Comparison of ENCODE assay signal across 13 cellular contexts in the genomic region with DNA sequence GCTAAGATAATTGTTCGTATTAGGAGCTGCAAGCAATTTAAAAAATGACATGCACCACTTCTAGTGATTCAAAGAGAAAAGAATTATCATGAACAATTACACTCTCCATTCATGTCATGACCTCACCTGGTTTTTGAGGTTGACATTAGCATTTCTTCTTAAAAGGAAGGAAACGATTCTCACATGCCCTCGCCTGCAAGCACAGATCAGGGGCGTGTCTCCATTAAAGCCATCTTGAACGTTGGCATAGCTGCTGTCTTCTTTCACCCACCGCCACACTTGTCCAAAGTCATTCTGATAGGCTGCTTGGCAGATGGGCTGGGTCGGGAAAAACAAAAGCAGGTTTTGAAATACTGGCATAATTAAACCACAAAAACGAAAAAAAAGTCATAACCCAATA. TPM values are rescaled to one million over a fixed set of nuclear protein-coding genes. Genes with fewer than 3 reads are reported as not detected.
DNase-seq lines count a peak whose midpoint lies in the region; ATAC-seq and TF ChIP-seq lines count a peak whose summit lies in the region.
"Had no signal": no experiment of that assay in that cellular context is flagged by ENCODE, and none has a peak within 500 bp of the region (broad histone marks: within the 10 kb centered on the region; RNA-seq: fewer than 3 reads in every experiment).

No MANE protein-coding gene starts in this region.

- no peaks in the 10 kb centered on the region for H3K27me3 Mint-ChIP-seq in CD8-positive, alpha-beta memory T cell

- H2AFZ ChIP-seq in neural cell (ENCODE audit: low read depth, low read length), result no peak overlapping the region

- intact Hi-C loops in tibial artery (cut with DNase I; ENCODE audit: low total_unique reads) (loop anchor here (2.0 to 10.0 kb wide), 2 partner anchors 45 to 153 kb away; no protein-coding TSS in a partner anchor), ascending aorta (cut with DNase I) (no loop called here)

- H3K4me1 Mint-ChIP-seq in CD8-positive, alpha-beta memory T cell, result peaks cover 48 to 69% (median 67%) of the 10 kb centered on the region in 3 donors

- ATAC-seq in HG02678 (IDR thresholded peaks at IDR 0.05; ENCODE audit: unreplicated experiment), result no peak

- H3K4me2 ChIP-seq in neural cell (ENCODE audit: low read length), result peak overlapping the region; percentile 32

- H3K9me2 ChIP-seq in neural cell (ENCODE audit: insufficient read depth, low read length), result no peaks in the 10 kb centered on the region

- no peak for TF ChIP-seq EP300 in neural cell (conservative IDR thresholded peaks at IDR 0.05; ENCODE audit: poor library complexity, severe bottlenecking)

- peaks cover 47% of the 10 kb centered on the region for H3K4me1 ChIP-seq in CD8-positive, alpha-beta memory T cell (ENCODE audit: insufficient read depth, low read length)
- H3K4me1 ChIP-seq in tibial artery, result no peaks in the 10 kb centered on the region
- peaks cover 0 to 3% of the 10 kb centered on the region in 2 donors for H3K4me1 ChIP-seq in ascending aorta

- no peaks in the 10 kb centered on the region for H3K36me3 Mint-ChIP-seq in CD8-positive, alpha-beta memory T cell

- H3K4me3 Mint-ChIP-seq in CD8-positive, alpha-beta memory T cell, result peak overlapping the region in 6 of 7 donors; percentile 13 to 67 (median 54)

- no peaks in the 10 kb centered on the region for H3F3A ChIP-seq in neural cell (ENCODE audit: insufficient read depth, low read length, poor library complexity, severe bottlenecking)

- H3K9ac ChIP-seq in neural cell (ENCODE audit: low read length), result no peak overlapping the region

- POLR2A ChIA-PET in CD8-positive, alpha-beta memory T cell (lab: Charles Lee), result interaction anchor here (0.8 to 2.1 kb wide), 4 partner anchors 49 to 160 kb away, joined by 3 to 10 read pairs (median 4); a partner anchor contains a TSS

- H3K79me2 ChIP-seq in neural cell (replicated peaks; ENCODE audit: insufficient read depth, low read length), result no peaks in the 10 kb centered on the region

- H3K27ac ChIP-seq in CD8-positive, alpha-beta memory T cell (ENCODE audit: low read depth, low read length), result no peak overlapping the region
- H3K27ac ChIP-seq in neural cell (ENCODE audit: low read length), result no peak overlapping the region
- no peak overlapping the region for H3K27ac ChIP-seq in tibial artery
- H3K27ac ChIP-seq in ascending aorta, result no peak overlapping the region
- H3K27ac ChIP-seq: esophagus squamous epithelium had no signal

- H3K4me3 ChIP-seq in CD8-positive, alpha-beta memory T cell (ENCODE audit: low read length), result no peak overlapping the region
- H3K4me3 ChIP-seq in neural cell (ENCODE audit: low read length), result no peak overlapping the region
- H3K4me3 ChIP-seq in tibial artery, result no peak overlapping the region
- no peak overlapping the region for H3K4me3 ChIP-seq in ascending aorta
- H3K4me3 ChIP-seq: esophagus squamous epithelium had no signal

- H3K9me3 ChIP-seq in CD8-positive, alpha-beta memory T cell (ENCODE audit: low read length), result no peaks in the 10 kb centered on the region
- H3K9me3 ChIP-seq in neural cell (ENCODE audit: low read length) (no peaks in the 10 kb centered on the region), tibial artery (no peaks in the 10 kb centered on the region), ascending aorta (no peaks in the 10 kb centered on the region)
- H3K9me3 ChIP-seq: esophagus squamous epithelium had no signal

- peak; percentile 14 to 74 (median 28) for DNase-seq in CD8-positive, alpha-beta memory T cell
- peak; percentile 26 to 45 for DNase-seq in activated CD4-positive, alpha-beta T cell treated with anti-CD3 and anti-CD28 coated beads for 4 hours
- DNase-seq in activated naive CD4-positive, alpha-beta T cell treated with Interleukin-2 at 50 U/mL for 16 hours, result peak; percentile 47
- DNase-seq in tibial artery (no peak), NCI-H1930 (lab: John Stamatoyannopoulos, UW) (no peak), ascending aorta (ENCODE audit: low spot score in 2 of 2) (no peak)
- DNase-seq: esophagus squamous epithelium had no signal

- no peak for TF ChIP-seq RAD21 in neural cell (conservative IDR thresholded peaks at IDR 0.05)

- TF ChIP-seq CTCF in neural cell (IDR thresholded peaks at IDR 0.05; ENCODE audit: poor library complexity, severe bottlenecking) (no peak), tibial artery (IDR thresholded peaks at IDR 0.05) (no peak), ascending aorta (IDR thresholded peaks at IDR 0.05) (no peak)

- peak overlapping the region; percentile 65 to 90 (median 82) for H3K27ac Mint-ChIP-seq in CD8-positive, alpha-beta memory T cell

- H4K20me1 ChIP-seq in neural cell (ENCODE audit: insufficient read depth), result no peaks in the 10 kb centered on the region

- CTCF ChIA-PET in CD8-positive, alpha-beta memory T cell (lab: Charles Lee), result interaction anchor here (1.3 to 7.0 kb wide), 6 partner anchors 9 to 147 kb away, joined by 3 to 150 read pairs (median 6); a partner anchor contains a TSS

- no peaks in the 10 kb centered on the region for H3K36me3 ChIP-seq in CD8-positive, alpha-beta memory T cell (ENCODE audit: insufficient read depth, low read length)
- no peaks in the 10 kb centered on the region for H3K36me3 ChIP-seq in neural cell (ENCODE audit: insufficient read depth, low read length)
- H3K36me3 ChIP-seq in tibial artery, result no peaks in the 10 kb centered on the region
- H3K36me3 ChIP-seq in ascending aorta, result no peaks in the 10 kb centered on the region

- H3K9me3 Mint-ChIP-seq in CD8-positive, alpha-beta memory T cell, result no peaks in the 10 kb centered on the region

- no peaks in the 10 kb centered on the region for H3K27me3 ChIP-seq in CD8-positive, alpha-beta memory T cell (ENCODE audit: insufficient read depth, low read length, poor library complexity, severe bottlenecking)
- H3K27me3 ChIP-seq in neural cell (ENCODE audit: insufficient read depth, low read depth, low read length), result no peaks in the 10 kb centered on the region
- no peaks in the 10 kb centered on the region for H3K27me3 ChIP-seq in tibial artery
- no peaks in the 10 kb centered on the region for H3K27me3 ChIP-seq in ascending aorta
- H3K27me3 ChIP-seq: esophagus squamous epithelium had no signal

TF ChIP-seq in neural cell, 6 proteins besides CTCF, POLR2A, EP300 and RAD21:
- no peak for TF ChIP-seq MXI1 (conservative IDR thresholded peaks at IDR 0.05; ENCODE audit: poor library complexity, severe bottlenecking)
- TF ChIP-seq POLR2AphosphoS5 (IDR thresholded peaks at IDR 0.05), result no peak
- TF ChIP-seq SMC3 (conservative IDR thresholded peaks at IDR 0.05; ENCODE audit: poor library complexity), result no peak
- TF ChIP-seq, protein P1, sequence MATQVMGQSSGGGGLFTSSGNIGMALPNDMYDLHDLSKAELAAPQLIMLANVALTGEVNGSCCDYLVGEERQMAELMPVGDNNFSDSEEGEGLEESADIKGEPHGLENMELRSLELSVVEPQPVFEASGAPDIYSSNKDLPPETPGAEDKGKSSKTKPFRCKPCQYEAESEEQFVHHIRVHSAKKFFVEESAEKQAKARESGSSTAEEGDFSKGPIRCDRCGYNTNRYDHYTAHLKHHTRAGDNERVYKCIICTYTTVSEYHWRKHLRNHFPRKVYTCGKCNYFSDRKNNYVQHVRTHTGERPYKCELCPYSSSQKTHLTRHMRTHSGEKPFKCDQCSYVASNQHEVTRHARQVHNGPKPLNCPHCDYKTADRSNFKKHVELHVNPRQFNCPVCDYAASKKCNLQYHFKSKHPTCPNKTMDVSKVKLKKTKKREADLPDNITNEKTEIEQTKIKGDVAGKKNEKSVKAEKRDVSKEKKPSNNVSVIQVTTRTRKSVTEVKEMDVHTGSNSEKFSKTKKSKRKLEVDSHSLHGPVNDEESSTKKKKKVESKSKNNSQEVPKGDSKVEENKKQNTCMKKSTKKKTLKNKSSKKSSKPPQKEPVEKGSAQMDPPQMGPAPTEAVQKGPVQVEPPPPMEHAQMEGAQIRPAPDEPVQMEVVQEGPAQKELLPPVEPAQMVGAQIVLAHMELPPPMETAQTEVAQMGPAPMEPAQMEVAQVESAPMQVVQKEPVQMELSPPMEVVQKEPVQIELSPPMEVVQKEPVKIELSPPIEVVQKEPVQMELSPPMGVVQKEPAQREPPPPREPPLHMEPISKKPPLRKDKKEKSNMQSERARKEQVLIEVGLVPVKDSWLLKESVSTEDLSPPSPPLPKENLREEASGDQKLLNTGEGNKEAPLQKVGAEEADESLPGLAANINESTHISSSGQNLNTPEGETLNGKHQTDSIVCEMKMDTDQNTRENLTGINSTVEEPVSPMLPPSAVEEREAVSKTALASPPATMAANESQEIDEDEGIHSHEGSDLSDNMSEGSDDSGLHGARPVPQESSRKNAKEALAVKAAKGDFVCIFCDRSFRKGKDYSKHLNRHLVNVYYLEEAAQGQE (IDR thresholded peaks at IDR 0.05; ENCODE audit: borderline replicate concordance), result no peak
- TF ChIP-seq EZH2 (IDR thresholded peaks at IDR 0.05; ENCODE audit: borderline replicate concordance, insufficient read depth, low read length, poor library complexity, severe bottlenecking), result no peak
- no peak for TF ChIP-seq TAF1 (IDR thresholded peaks at IDR 0.05; ENCODE audit: low read depth)

RNA-seq across cellular contexts. Expression of a gene that starts 19.9 kb away (rescaled TPM):
- not detected for total RNA-seq in CD8-positive, alpha-beta memory T cell
- polyA plus RNA-seq in CD8-positive, alpha-beta memory T cell, result 0.63 TPM
- 0.57 and 1.3 TPM in 2 replicates for polyA plus RNA-seq in neural cell
- polyA minus RNA-seq in neural cell, result not detected in 2 replicates
- total RNA-seq in ascending aorta, result not detected

RNA-seq across cellular contexts. Expression of a gene that starts 29.2 kb away (rescaled TPM):
- not detected for total RNA-seq in CD8-positive, alpha-beta memory T cell
- polyA plus RNA-seq in CD8-positive, alpha-beta memory T cell, result not detected
- not detected in 2 replicates for polyA plus RNA-seq in neural cell
- not detected in 2 replicates for polyA minus RNA-seq in neural cell
- total RNA-seq in ascending aorta, result not detected
- total RNA-seq: cardiac septum, esophagus squamous epithelium, mononuclear cell, NCI-H460, ureter had no signal

RNA-seq across cellular contexts. Expression of a gene that starts 48.3 kb away (rescaled TPM):
- total RNA-seq in CD8-positive, alpha-beta memory T cell, result 10 to 100 TPM; 22.3 to 24.7 TPM
- 10.6 TPM for polyA plus RNA-seq in CD8-positive, alpha-beta memory T cell
- polyA plus RNA-seq in neural cell, result 21.9 and 22.4 TPM in 2 replicates
- polyA minus RNA-seq in neural cell, result 47.7 and 52.1 TPM in 2 replicates
- 37.0 TPM for total RNA-seq in ascending aorta

Comparison
In these comparisons a context has a peak if more than half of its experiments do, and no peak if none do; other contexts are left out.
1. DNase-seq: peak in CD8-positive, alpha-beta memory T cell (5 of 5), activated CD4-positive, alpha-beta T cell treated with anti-CD3 and anti-CD28 coated beads for 4 hours (2 of 2) and activated naive CD4-positive, alpha-beta T cell treated with Interleukin-2 at 50 U/mL for 16 hours (single experiment); none in tibial artery (0 of 2), NCI-H1930 (0 of 2) and ascending aorta (0 of 2).